ENCODE assay signal across 17 cellular contexts in genomic region chr12:82378997-82379396, GRCh38. TPM values are rescaled to one million over a fixed set of nuclear protein-coding genes. Genes with fewer than 3 reads are reported as not detected.
DNase-seq lines count a peak whose midpoint lies in the region; ATAC-seq, FAIRE-seq and TF ChIP-seq lines count a peak whose summit lies in the region.
"Had no signal": no experiment of that assay in that cellular context is flagged by ENCODE, and none has a peak within 500 bp of the region (broad histone marks: within the 10 kb centered on the region; RNA-seq: fewer than 3 reads in every experiment).

No MANE protein-coding gene starts in this region.

- no peak for FAIRE-seq in GM12878 (lab: Jason Lieb, UNC)
- FAIRE-seq: GM12892 had no signal

- intact Hi-C loops in GM12878 (cut with micrococcal nuclease; ENCODE audit: unreplicated experiment): no loop called here

- no peak overlapping the region for H3K4me3 ChIP-seq in GM12878
- H3K4me3 ChIP-seq: GM23338 had no signal

- H3K36me3 ChIP-seq in GM12878 (ENCODE audit: control insufficient read depth in 2 of 2, insufficient read depth in 2 of 2, low read length in 1 of 2): no peaks in the 10 kb centered on the region; a peak in 1 of 4 replicates

- no peak overlapping the region for H3K4me2 ChIP-seq in GM12878 (ENCODE audit: control insufficient read depth, insufficient read depth)
- H3K4me2 ChIP-seq: GM23338 had no signal

- H3K79me2 ChIP-seq in GM12878 (ENCODE audit: control insufficient read depth, insufficient read depth, low read length): no peaks in the 10 kb centered on the region

- peaks cover 2% of the 10 kb centered on the region; the same call in 1 of the 3 replicates for H3K9me3 ChIP-seq in GM12878 (replicated peaks; ENCODE audit: control insufficient read depth, insufficient read depth, low read length)

- H3K4me3 Mint-ChIP-seq in activated CD4-positive, alpha-beta memory T cell treated with anti-CD3 and anti-CD28 coated beads, Interleukin-2, amount 10 ng/mL, durations not matched to agents 7 days and 5 days: no peak overlapping the region
- H3K4me3 Mint-ChIP-seq: CD4-positive, alpha-beta memory T cell; GM23338; H9 had no signal

- TF ChIP-seq RAD21 in GM12878 (IDR thresholded peaks at IDR 0.05; ENCODE audit: insufficient read depth, low read depth, low read length): no peak

- SMC1A ChIA-PET in GM12878 (lab: Charles Lee; ENCODE audit: uncharacterized antibody, unreplicated experiment): interaction anchor here (1.2 to 1.4 kb wide), 2 partner anchors 9 to 12 kb away, joined by 4 to 6 read pairs; no protein-coding TSS in a partner anchor

- H3K4me1 Mint-ChIP-seq in activated CD4-positive, alpha-beta memory T cell treated with anti-CD3 and anti-CD28 coated beads, Interleukin-2, amount 10 ng/mL, durations not matched to agents 7 days and 5 days: no peaks in the 10 kb centered on the region
- H3K4me1 Mint-ChIP-seq: GM23338, H9 had no signal

- peaks cover 8% of the 10 kb centered on the region for H3K9me3 Mint-ChIP-seq in activated CD4-positive, alpha-beta memory T cell treated with anti-CD3 and anti-CD28 coated beads, Interleukin-2, amount 10 ng/mL, durations not matched to agents 7 days and 5 days

- no peak for TF ChIP-seq EP300 in GM12878 (IDR thresholded peaks at IDR 0.05; ENCODE audit: borderline replicate concordance in 1 of 2, control insufficient read depth in 1 of 2, low read depth in 2 of 2, low read length in 2 of 2)

- no peak overlapping the region for H3K9ac ChIP-seq in GM12878 (ENCODE audit: control insufficient read depth, insufficient read depth, low read length)

- no peak for DNase-seq in GM12878 (ENCODE audit: low read depth, low spot score)
- DNase-seq in activated CD4-positive, alpha-beta T cell treated with anti-CD3 and anti-CD28 coated beads for 1 hour: no peak
- no peak for DNase-seq in effector CD4-positive, alpha-beta T cell
- DNase-seq in activated CD4-positive, alpha-beta memory T cell treated with anti-CD3 and anti-CD28 coated beads, Interleukin-2, amount 10 ng/mL, durations not matched to agents 7 days and 5 days: no peak
- DNase-seq: C1 segment of cervical spinal cord; Calu3; CD4-positive, alpha-beta memory T cell; COR-L47; DMS53; DMS79 treated with DMSO at 0.1 percent for 48 hours; GF-D8; H9 had no signal

- H3K27me3 Mint-ChIP-seq in activated CD4-positive, alpha-beta memory T cell treated with anti-CD3 and anti-CD28 coated beads, Interleukin-2, amount 10 ng/mL, durations not matched to agents 7 days and 5 days: no peaks in the 10 kb centered on the region
- H3K27me3 Mint-ChIP-seq: CD4-positive, alpha-beta memory T cell had no signal

- H3K27ac ChIP-seq in GM12878 (ENCODE audit: control insufficient read depth, insufficient read depth): no peak overlapping the region

- no peaks in the 10 kb centered on the region for H3K27me3 ChIP-seq in GM12878 (replicated peaks in 1 of 2; ENCODE audit: control insufficient read depth in 2 of 2, insufficient read depth in 2 of 2, low read length in 1 of 2)

- CTCF ChIA-PET in GM12878 (lab: Yijun Ruan, JAX): no interaction called here
- CTCF ChIA-PET in activated CD4-positive, alpha-beta memory T cell treated with anti-CD3 and anti-CD28 coated beads, Interleukin-2, amount 10 ng/mL, durations not matched to agents 7 days and 5 days (lab: Charles Lee): no interaction called here

- H2AFZ ChIP-seq in GM12878 (ENCODE audit: control insufficient read depth, low read depth, low read length): no peak overlapping the region
- H2AFZ ChIP-seq: GM23338 had no signal

- TF ChIP-seq POLR2A in GM12878 (IDR thresholded peaks at IDR 0.05; ENCODE audit: low read depth, low read length): no peak

- POLR2A ChIA-PET in GM12878 (lab: Charles Lee): no interaction called here
- POLR2A ChIA-PET in activated CD4-positive, alpha-beta memory T cell treated with anti-CD3 and anti-CD28 coated beads, Interleukin-2, amount 10 ng/mL, durations not matched to agents 7 days and 5 days (lab: Charles Lee): no interaction called here

- H3K4me1 ChIP-seq in GM12878 (ENCODE audit: control insufficient read depth, insufficient read depth, low read length): no peaks in the 10 kb centered on the region

- no TSS peak for BruUV-seq in GM12878 (replicated peaks; lab: Mats Ljungman, UMichigan)

- H3K27ac Mint-ChIP-seq in activated CD4-positive, alpha-beta memory T cell treated with anti-CD3 and anti-CD28 coated beads, Interleukin-2, amount 10 ng/mL, durations not matched to agents 7 days and 5 days: no peak overlapping the region
- H3K27ac Mint-ChIP-seq: GM23338, H9 had no signal

- H3K36me3 Mint-ChIP-seq in activated CD4-positive, alpha-beta memory T cell treated with anti-CD3 and anti-CD28 coated beads, Interleukin-2, amount 10 ng/mL, durations not matched to agents 7 days and 5 days (ENCODE audit: low read depth): peaks cover 4% of the 10 kb centered on the region

- TF ChIP-seq CTCF in GM12878 (IDR thresholded peaks at IDR 0.05 in 2 of 3, conservative IDR thresholded peaks at IDR 0.05 in 1 of 3; ENCODE audit: control insufficient read depth in 2 of 3, extremely low read depth in 1 of 3, insufficient read depth in 1 of 3, low read depth in 3 of 3, low read length in 3 of 3): no peak

- ATAC-seq in HG02610 (IDR thresholded peaks at IDR 0.05; ENCODE audit: unreplicated experiment) (peak; percentile 89), HG02981 (IDR thresholded peaks at IDR 0.05; ENCODE audit: unreplicated experiment) (peak; percentile 66), GM12878 (peak; percentile 71)
- ATAC-seq: GM23338, HCT116 had no signal

- RAD21 ChIA-PET in GM12878 (lab: Charles Lee; ENCODE audit: unreplicated experiment): no interaction called here

- in situ Hi-C loops in GM12878 (cut with MboI): no loop called here

- H4K20me1 ChIP-seq in GM12878 (ENCODE audit: control insufficient read depth, insufficient read depth): no peaks in the 10 kb centered on the region

TF ChIP-seq in GM12878, 131 proteins besides CTCF, POLR2A, EP300 and RAD21 (continues in another document):
- TF ChIP-seq ATF2 (IDR thresholded peaks at IDR 0.05; ENCODE audit: low read length) (no peak), ZNF274 (IDR thresholded peaks at IDR 0.05; ENCODE audit: insufficient read depth, insufficient read length) (no peak), SRF (IDR thresholded peaks at IDR 0.05; ENCODE audit: low read depth in 2 of 2, low read length in 2 of 2) (no peak), RFX5 (IDR thresholded peaks at IDR 0.05; ENCODE audit: low read depth, low read length) (no peak), MEF2B (IDR thresholded peaks at IDR 0.05; ENCODE audit: partially characterized antibody, poor library complexity, severe bottlenecking) (no peak), HDAC6 (IDR thresholded peaks at IDR 0.05; ENCODE audit: unreplicated experiment) (no peak), YY1 (IDR thresholded peaks at IDR 0.05; ENCODE audit: low read depth, low read length) (no peak)

RNA-seq across cellular contexts. Expression of gene METTL25, which starts 20.7 kb away (rescaled TPM):
- 28.1 and 29.7 TPM in 2 replicates for total RNA-seq in GM12878 (2013; cell fraction: nucleolus; rRNA removed)
- total RNA-seq in GM12878 (2014; rRNA removed): 7.5 and 12.6 TPM in 2 replicates
- total RNA-seq in GM12878 (2014; rRNA removed; fragmentation: Illumina TruSeq; extraction: Trizol): 9.9 and 10.0 TPM in 2 replicates
- 8.5 and 11.3 TPM in 2 replicates for total RNA-seq in GM12878 (2021)
- polyA plus RNA-seq in GM12878 (2011; ENCODE audit: low read depth): 2.9 TPM
- polyA plus RNA-seq in GM12878 (2011; rRNA removed): 11.0 and 20.3 TPM in 2 replicates
- 2.5 and 5.1 TPM in 2 replicates for polyA plus RNA-seq in GM12878 (2011; cell fraction: cytosol; rRNA removed)
- 25.1 and 29.4 TPM in 2 replicates for polyA plus RNA-seq in GM12878 (2011; cell fraction: nucleus; rRNA removed)
- 4.0 and 5.3 TPM in 2 replicates for polyA plus RNA-seq in GM12878 (2012)
- 5.6 and 8.4 TPM in 2 replicates for polyA plus RNA-seq in GM12878 (2014; fragmentation: Illumina TruSeq; extraction: Trizol)
- polyA plus RNA-seq in GM12878 (2014; fragmentation: Nextera tagmentation; extraction: Ambion mirVana): 1 to 10 TPM; 6.6 to 7.0 TPM
- 5.8 and 7.1 TPM in 2 replicates for polyA plus RNA-seq in GM12878 (2014; rRNA removed)
- 10 to 100 TPM in 1 of 2 experiments, 1 to 10 TPM in 1; 8.4 to 11.2 TPM for polyA plus RNA-seq in GM12878 (2016; fragmentation: Nextera tagmentation; extraction: Ambion mirVana)
- 8.9 and 16.7 TPM in 2 replicates for polyA minus RNA-seq in GM12878 (2011; rRNA and poly(A)+ RNA removed)
- polyA minus RNA-seq in GM12878 (2011; cell fraction: cytosol; rRNA and poly(A)+ RNA removed): 4.8 and 6.5 TPM in 2 replicates
- 31.6 and 56.0 TPM in 2 replicates for polyA minus RNA-seq in GM12878 (2011; cell fraction: nucleus; rRNA and poly(A)+ RNA removed)
- 1 to 10 TPM; 7.0 to 8.9 TPM for total RNA-seq in activated CD4-positive, alpha-beta memory T cell treated with anti-CD3 and anti-CD28 coated beads, Interleukin-2, amount 10 ng/mL, durations not matched to agents 7 days and 5 days

RNA-seq across cellular contexts. Expression of gene CCDC59, which starts 20.8 kb away (rescaled TPM):
- 55.1 and 64.1 TPM in 2 replicates for total RNA-seq in GM12878 (2013; cell fraction: nucleolus; rRNA removed)
- 44.3 and 48.8 TPM in 2 replicates for total RNA-seq in GM12878 (2014; rRNA removed)
- 104 and 115 TPM in 2 replicates for total RNA-seq in GM12878 (2014; rRNA removed; fragmentation: Illumina TruSeq; extraction: Trizol)
- 49.1 and 51.1 TPM in 2 replicates for total RNA-seq in GM12878 (2021)
- polyA plus RNA-seq in GM12878 (2011; ENCODE audit: low read depth): 30.5 TPM
- 30.4 and 39.1 TPM in 2 replicates for polyA plus RNA-seq in GM12878 (2011; rRNA removed)
- polyA plus RNA-seq in GM12878 (2011; cell fraction: cytosol; rRNA removed): 13.5 and 15.6 TPM in 2 replicates
- 15.7 and 19.7 TPM in 2 replicates for polyA plus RNA-seq in GM12878 (2011; cell fraction: nucleus; rRNA removed)
- polyA plus RNA-seq in GM12878 (2012): 57.3 and 68.2 TPM in 2 replicates
- polyA plus RNA-seq in GM12878 (2014; fragmentation: Illumina TruSeq; extraction: Trizol): 128 and 131 TPM in 2 replicates
- 10 to 100 TPM; 94.7 to 98.6 TPM for polyA plus RNA-seq in GM12878 (2014; fragmentation: Nextera tagmentation; extraction: Ambion mirVana)
- polyA plus RNA-seq in GM12878 (2014; rRNA removed): 39.4 and 57.0 TPM in 2 replicates
- polyA plus RNA-seq in GM12878 (2016; fragmentation: Nextera tagmentation; extraction: Ambion mirVana): 10 to 100 TPM; 77.3 to 90.7 TPM
- polyA minus RNA-seq in GM12878 (2011; rRNA and poly(A)+ RNA removed): 12.4 and 16.9 TPM in 2 replicates
- polyA minus RNA-seq in GM12878 (2011; cell fraction: cytosol; rRNA and poly(A)+ RNA removed): 1.5 and 9.1 TPM in 2 replicates
- polyA minus RNA-seq in GM12878 (2011; cell fraction: nucleus; rRNA and poly(A)+ RNA removed): 17.0 and 30.0 TPM in 2 replicates
- 10 to 100 TPM; 48.3 to 50.4 TPM for total RNA-seq in activated CD4-positive, alpha-beta memory T cell treated with anti-CD3 and anti-CD28 coated beads, Interleukin-2, amount 10 ng/mL, durations not matched to agents 7 days and 5 days
